13 cellular contexts compared by ENCODE assay signal in the genomic region with DNA sequence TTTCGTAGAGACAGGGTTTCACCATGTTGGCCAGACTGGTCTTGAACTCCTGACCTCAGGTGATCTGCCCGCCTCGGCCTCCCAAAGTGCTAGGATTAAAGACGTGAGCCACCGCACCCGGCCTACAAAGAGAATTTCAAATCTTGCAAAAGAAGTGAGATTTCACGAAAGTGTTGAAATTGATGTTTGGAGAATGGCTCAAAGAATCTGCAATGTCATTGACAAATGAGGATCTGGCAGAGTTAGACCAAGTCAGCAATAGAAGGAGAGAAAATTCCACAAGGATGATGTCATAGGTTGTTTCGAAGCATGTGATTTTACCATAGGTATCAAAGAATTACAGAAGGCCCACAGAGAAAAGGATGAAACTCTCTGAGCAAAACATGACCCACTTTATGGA.
A peak's percentile ranks its signal among the peaks of the same experiment; 100 is the strongest.
DNase-seq lines count a peak whose midpoint lies in the region; ATAC-seq and TF ChIP-seq lines count a peak whose summit lies in the region.
"Had no signal": no experiment of that assay in that cellular context is flagged by ENCODE, and none has a peak within 500 bp of the region (broad histone marks: within the 10 kb centered on the region; RNA-seq: fewer than 3 reads in every experiment).

No MANE protein-coding gene starts in this region.

- no peaks in the 10 kb centered on the region for H4K20me1 ChIP-seq in IMR-90 (ENCODE audit: insufficient read depth, low read length)

- peaks cover 7% of the 10 kb centered on the region for H3K27me3 ChIP-seq in IMR-90 (ENCODE audit: control insufficient read depth, insufficient read depth, low read length)
- no peaks in the 10 kb centered on the region for H3K27me3 ChIP-seq in brain microvascular endothelial cell (replicated peaks)
- no peaks in the 10 kb centered on the region for H3K27me3 ChIP-seq in right lobe of liver
- H3K27me3 ChIP-seq: gastrocnemius medialis had no signal

- H3K36me3 ChIP-seq in IMR-90 (ENCODE audit: control insufficient read depth, insufficient read depth, low read length) (no peaks in the 10 kb centered on the region), brain microvascular endothelial cell (replicated peaks) (no peaks in the 10 kb centered on the region), right lobe of liver (no peaks in the 10 kb centered on the region), mucosa of descending colon (ENCODE audit: low read depth) (no peaks in the 10 kb centered on the region)
- H3K36me3 ChIP-seq: gastrocnemius medialis had no signal

- no peak overlapping the region for H4K91ac ChIP-seq in IMR-90 (ENCODE audit: insufficient read depth, low read depth, low read length)

- peaks cover 1% of the 10 kb centered on the region for H3K27me3 Mint-ChIP-seq in endothelial cell (ENCODE audit: unreplicated experiment)

- no peak overlapping the region for H4K8ac ChIP-seq in IMR-90 (ENCODE audit: low read depth in 2 of 2, low read length in 2 of 2)

- H4K5ac ChIP-seq in IMR-90 (ENCODE audit: low read depth, low read length): no peak overlapping the region

- H3K4me1 ChIP-seq in IMR-90 (ENCODE audit: control insufficient read depth, insufficient read depth, low read length): no peaks in the 10 kb centered on the region
- H3K4me1 ChIP-seq in right lobe of liver: peaks cover 0 to 18% (median 9%) of the 10 kb centered on the region in 4 donors
- H3K4me1 ChIP-seq in mucosa of descending colon (ENCODE audit: low read depth): peaks cover 4% of the 10 kb centered on the region

- peaks cover 18% of the 10 kb centered on the region for H3K4me1 Mint-ChIP-seq in endothelial cell (ENCODE audit: unreplicated experiment)

- H3K9me1 ChIP-seq in IMR-90 (ENCODE audit: insufficient read depth, low read length): no peaks in the 10 kb centered on the region

- CTCF ChIA-PET in IMR-90 (lab: Yijun Ruan, JAX): interaction anchor here (0.5 kb wide), 1 partner anchor 1449 kb away, joined by 3 read pairs; no protein-coding TSS in a partner anchor

- no peak overlapping the region for H3K9ac ChIP-seq in IMR-90 (ENCODE audit: low read depth, low read length)

- TF ChIP-seq POLR2A in IMR-90 (IDR thresholded peaks at IDR 0.05; ENCODE audit: low read depth, low read length) (no peak), right lobe of liver (IDR thresholded peaks at IDR 0.05) (no peak)

- H3K18ac ChIP-seq in IMR-90 (ENCODE audit: low read depth, low read length): no peak overlapping the region

- TF ChIP-seq CTCF in IMR-90 (conservative IDR thresholded peaks at IDR 0.05; ENCODE audit: low read depth, low read length) (no peak), brain microvascular endothelial cell (IDR thresholded peaks at IDR 0.05; ENCODE audit: low read depth, low read length, missing control alignments) (no peak), right lobe of liver (IDR thresholded peaks at IDR 0.05) (no peak), endothelial cell (IDR thresholded peaks at IDR 0.05; ENCODE audit: unreplicated experiment) (no peak), mucosa of descending colon (IDR thresholded peaks at IDR 0.05) (no peak)

- in situ Hi-C loops in ACHN (cut with HindIII; ENCODE audit: low pct_ligation_motif_present, low pct_unique_long_range_greater_than_20kb, low sequenced_read_pairs) (no loop called here), IMR-90 (cut with MboI; ENCODE audit: low sequenced_read_pairs) (no loop called here), brain microvascular endothelial cell (cut with HindIII; ENCODE audit: low pct_ligation_motif_present, low sequenced_read_pairs) (no loop called here)

- H3K27ac ChIP-seq in IMR-90 (ENCODE audit: insufficient read depth, low read length) (no peak overlapping the region), brain microvascular endothelial cell (no peak overlapping the region), right lobe of liver (peak overlapping the region in 2 of 3 donors; percentile 67 to 69)
- H3K27ac ChIP-seq: gastrocnemius medialis had no signal

- no peaks in the 10 kb centered on the region for H3K9me3 ChIP-seq in IMR-90 (ENCODE audit: control insufficient read depth, insufficient read depth, low read length)
- H3K9me3 ChIP-seq in right lobe of liver: no peaks in the 10 kb centered on the region
- H3K9me3 ChIP-seq in mucosa of descending colon: no peaks in the 10 kb centered on the region
- H3K9me3 ChIP-seq: gastrocnemius medialis had no signal

- no peaks in the 10 kb centered on the region for H3K79me1 ChIP-seq in IMR-90 (ENCODE audit: low read depth in 1 of 2, low read length in 2 of 2)

- H3K27ac Mint-ChIP-seq in endothelial cell (ENCODE audit: unreplicated experiment): no peak overlapping the region
- H3K27ac Mint-ChIP-seq: memory B cell had no signal

- DNase-seq in ACHN: peak; percentile 35
- peak; percentile 47 for DNase-seq in IMR-90
- DNase-seq in brain microvascular endothelial cell: peak; percentile 2
- peak in 1 of 3 donors; percentile 46 for DNase-seq in right lobe of liver
- no peak for DNase-seq in endothelial cell (ENCODE audit: low spot score)
- no peak for DNase-seq in stimulated activated naive CD4-positive, alpha-beta T cell (lab: John Stamatoyannopoulos, UW)
- DNase-seq in midbrain (lab: John Stamatoyannopoulos, UW): no peak
- no peak for DNase-seq in mucosa of descending colon
- DNase-seq: gastrocnemius medialis, NCI-H1092 treated with DMSO at 0.1 percent for 48 hours, NCI-H69 had no signal

- intact Hi-C loops in IMR-90 (cut with micrococcal nuclease) (no loop called here), right lobe of liver (cut with DNase I) (no loop called here), mucosa of descending colon (cut with DNase I, micrococcal nuclease) (no loop called here)

- H2AFZ ChIP-seq in IMR-90 (replicated peaks; ENCODE audit: low read length, poor library complexity): no peak overlapping the region

- no peak overlapping the region for H2BK120ac ChIP-seq in IMR-90 (ENCODE audit: low read depth, low read length)

- BruUV-seq in IMR-90 (replicated peaks; lab: Mats Ljungman, UMichigan): no TSS peak

- H2BK5ac ChIP-seq in IMR-90 (ENCODE audit: low read depth, low read length, poor library complexity, severe bottlenecking): no peak overlapping the region

- no peak for TF ChIP-seq RAD21 in IMR-90 (IDR thresholded peaks at IDR 0.05; ENCODE audit: low read length)

- H3K23ac ChIP-seq in IMR-90 (ENCODE audit: low read depth, low read length): no peak overlapping the region

- ATAC-seq in IMR-90 (ENCODE audit: low read depth): no peak; the same call in 1 of the 2 replicates
- peak in 2 of 4 donors; percentile 34 to 52 for ATAC-seq in right lobe of liver
- ATAC-seq in mucosa of descending colon: no peak
- ATAC-seq: gastrocnemius medialis had no signal

- H2BK15ac ChIP-seq in IMR-90 (ENCODE audit: low read depth, low read length): no peak overlapping the region

- WGBS in IMR-90 (ENCODE audit: extremely low coverage in 2 of 2, insufficient read length in 1 of 2), 2 experiments: 34% methylated on average over 6 of the region's 8 CpGs; no CpG with 5 or more reads in 1 of the 2 experiments
- WGBS in right lobe of liver (ENCODE audit: insufficient coverage, low coverage, low lambda C conversion rate, missing lambda C conversion rate): 15% methylated on average over 8 of the region's 8 CpGs

- no peak overlapping the region for H3K14ac ChIP-seq in IMR-90 (replicated peaks; ENCODE audit: low read depth, low read length)

- H3K9me3 Mint-ChIP-seq in endothelial cell (ENCODE audit: unreplicated experiment): no peaks in the 10 kb centered on the region
- H3K9me3 Mint-ChIP-seq: memory B cell had no signal

- no peak overlapping the region for H3K4ac ChIP-seq in IMR-90 (ENCODE audit: low read depth, low read length)

- H3K4me3 ChIP-seq in IMR-90 (ENCODE audit: insufficient read depth, low read depth, low read length): no peak overlapping the region
- H3K4me3 ChIP-seq in brain microvascular endothelial cell (ENCODE audit: low read depth, low read length): no peak overlapping the region
- no peak overlapping the region for H3K4me3 ChIP-seq in right lobe of liver
- no peak overlapping the region for H3K4me3 ChIP-seq in mucosa of descending colon
- H3K4me3 ChIP-seq: gastrocnemius medialis, smooth muscle cell had no signal

- no peaks in the 10 kb centered on the region for H3K36me3 Mint-ChIP-seq in endothelial cell (ENCODE audit: low read depth, unreplicated experiment)
- H3K36me3 Mint-ChIP-seq: memory B cell had no signal

- H3K4me2 ChIP-seq in IMR-90 (ENCODE audit: low read depth, low read length): no peak overlapping the region
- H3K4me2 ChIP-seq: smooth muscle cell had no signal

- H2AK9ac ChIP-seq in IMR-90 (replicated peaks; ENCODE audit: low read depth, low read length, poor library complexity): no peak overlapping the region

- H3K56ac ChIP-seq in IMR-90 (ENCODE audit: extremely low read depth, insufficient read depth, low read length): no peak overlapping the region

- no peak overlapping the region for H2AK5ac ChIP-seq in IMR-90 (ENCODE audit: low read depth, low read length)

- dilution Hi-C loops in IMR-90 (cut with HindIII; ENCODE audit: low sequenced_read_pairs, unreplicated experiment): no loop called here

- H2BK20ac ChIP-seq in IMR-90 (ENCODE audit: low read depth, low read length): no peak overlapping the region

- POLR2A ChIA-PET in IMR-90 (lab: Charles Lee; ENCODE audit: unreplicated experiment): no interaction called here

- H3K4me3 Mint-ChIP-seq in endothelial cell (ENCODE audit: unreplicated experiment): no peak overlapping the region
- H3K4me3 Mint-ChIP-seq: memory B cell had no signal

TF ChIP-seq in IMR-90, 13 proteins besides CTCF, POLR2A, EP300 and RAD21:
- TF ChIP-seq CEBPB (IDR thresholded peaks at IDR 0.05; ENCODE audit: low read depth, low read length) (no peak), NFE2L2 (IDR thresholded peaks at IDR 0.05; ENCODE audit: low read depth, low read length) (no peak), FOS (IDR thresholded peaks at IDR 0.05; ENCODE audit: low read depth, low read length) (no peak)
- TF ChIP-seq, protein P1, sequence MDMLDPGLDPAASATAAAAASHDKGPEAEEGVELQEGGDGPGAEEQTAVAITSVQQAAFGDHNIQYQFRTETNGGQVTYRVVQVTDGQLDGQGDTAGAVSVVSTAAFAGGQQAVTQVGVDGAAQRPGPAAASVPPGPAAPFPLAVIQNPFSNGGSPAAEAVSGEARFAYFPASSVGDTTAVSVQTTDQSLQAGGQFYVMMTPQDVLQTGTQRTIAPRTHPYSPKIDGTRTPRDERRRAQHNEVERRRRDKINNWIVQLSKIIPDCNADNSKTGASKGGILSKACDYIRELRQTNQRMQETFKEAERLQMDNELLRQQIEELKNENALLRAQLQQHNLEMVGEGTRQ (IDR thresholded peaks at IDR 0.05; ENCODE audit: low read depth, low read length): no peak

Comparison
In these comparisons a context has a peak if more than half of its experiments do, and no peak if none do; other contexts are left out.
1. DNase-seq: peak in ACHN (single experiment), IMR-90 (single experiment) and brain microvascular endothelial cell (single experiment); none in endothelial cell (single experiment), stimulated activated naive CD4-positive, alpha-beta T cell (0 of 6), midbrain (single experiment) and mucosa of descending colon (0 of 3).
2. H3K27ac ChIP-seq: peak in right lobe of liver (2 of 3); none in IMR-90 (single experiment) and brain microvascular endothelial cell (single experiment).